In the genomic region with DNA sequence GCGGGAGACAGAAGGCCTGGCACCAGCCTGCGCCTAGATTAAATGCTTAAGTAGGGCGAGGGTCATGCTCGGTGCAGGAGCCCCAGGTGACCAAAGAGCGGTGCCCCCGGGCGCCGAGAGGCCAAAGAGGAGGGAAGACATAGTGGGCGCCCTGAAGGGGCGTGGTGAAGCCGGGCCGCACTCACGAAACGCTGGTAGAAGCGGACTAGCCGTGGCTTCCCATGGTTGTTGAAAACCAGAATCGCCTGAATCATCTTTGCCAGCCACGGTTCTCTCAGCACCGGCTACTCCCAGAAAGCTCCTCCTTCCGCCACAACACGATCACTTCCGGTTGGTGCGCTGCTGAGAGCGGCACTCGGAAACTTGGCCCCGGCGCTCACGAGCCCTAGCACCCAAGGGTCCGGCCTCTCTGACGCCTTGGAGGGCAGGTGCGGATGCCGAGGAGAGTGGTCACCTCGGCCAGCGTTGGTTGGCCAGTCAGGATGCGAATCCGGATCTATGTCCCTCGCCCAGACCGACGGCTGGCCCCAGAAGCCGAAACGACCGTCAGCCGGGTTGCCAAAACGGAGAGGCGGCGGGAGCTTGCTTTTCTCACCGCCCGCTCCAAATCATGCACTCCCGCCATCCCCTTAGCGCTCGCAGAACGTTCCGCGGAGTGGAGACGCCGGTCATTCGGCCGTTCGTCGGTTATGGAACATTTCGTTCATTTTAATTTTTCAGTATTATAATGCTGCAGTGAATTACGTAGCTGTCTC, we compare ENCODE assay signal across 8 cellular contexts. TPM values are rescaled to one million over a fixed set of nuclear protein-coding genes. Genes with fewer than 3 reads are reported as not detected.
DNase-seq lines count a peak whose midpoint lies in the region; ATAC-seq and TF ChIP-seq lines count a peak whose summit lies in the region.

A gene (minus strand): TSS at position 299 of the 755 bp plus-strand sequence. CDS start 45 bp downstream, at position 254.

- peak within 1 kb of the TSS; percentile 97 for H3K27ac ChIP-seq in HUES48 (ENCODE audit: low read depth, low read length)
- peak within 1 kb of the TSS; percentile 72 for H3K27ac ChIP-seq in OCI-LY7 (ENCODE audit: low read depth, low read length, poor library complexity, severe bottlenecking)
- peak within 1 kb of the TSS; percentile 85 for H3K27ac ChIP-seq in epithelial cell of prostate

- H3K36me3 Mint-ChIP-seq in Calu3 (ENCODE audit: insufficient read depth, unreplicated experiment), result peaks cover 24% of the 10 kb centered on the region

- peak; percentile 85 for ATAC-seq in GM21390 (IDR thresholded peaks at IDR 0.05; ENCODE audit: unreplicated experiment)

- H4K20me1 ChIP-seq in OCI-LY7 (ENCODE audit: insufficient read depth, low read length), result no peaks in the 10 kb centered on the region

- H3K27me3 Mint-ChIP-seq in Calu3 (ENCODE audit: unreplicated experiment), result no peaks in the 10 kb centered on the region

- no peaks in the 10 kb centered on the region for H3K9me3 Mint-ChIP-seq in Calu3 (ENCODE audit: low read depth, unreplicated experiment)

- no peaks in the 10 kb centered on the region for H3K9me3 ChIP-seq in HUES48 (ENCODE audit: control insufficient read depth, insufficient read depth, low read length)
- no peaks in the 10 kb centered on the region for H3K9me3 ChIP-seq in OCI-LY7 (ENCODE audit: low read length)

- H3K79me2 ChIP-seq in OCI-LY7 (ENCODE audit: insufficient read depth, low read depth, low read length), result peaks cover 34% of the 10 kb centered on the region; the same call in 1 of the 2 replicates

- H3K27me3 ChIP-seq in HUES48 (ENCODE audit: control insufficient read depth, insufficient read depth, low read length), result no peaks in the 10 kb centered on the region

- intact Hi-C loops in Calu3 (cut with micrococcal nuclease; ENCODE audit: unreplicated experiment), result loop anchor here (1.0 kb wide), 1 partner anchor 177 kb away; no protein-coding TSS in a partner anchor
- intact Hi-C loops in OCI-LY7 (cut with micrococcal nuclease; ENCODE audit: unreplicated experiment), result no loop called here

- peak within 1 kb of the TSS; percentile 98 for H3K27ac Mint-ChIP-seq in Calu3 (ENCODE audit: unreplicated experiment)

- peak within 1 kb of the TSS; percentile 82 for H2AFZ ChIP-seq in OCI-LY7 (ENCODE audit: low read length)

- H3K4me3 Mint-ChIP-seq in Calu3 (ENCODE audit: low read depth, unreplicated experiment), result peak within 1 kb of the TSS; percentile 99

- CTCF ChIA-PET in Calu3 (lab: Charles Lee), result interaction anchor here (0.6 to 1.3 kb wide), 10 partner anchors 19 to 541 kb away, joined by 3 to 7 read pairs (median 5); a partner anchor contains a TSS
- CTCF ChIA-PET in OCI-LY7 (lab: Charles Lee; ENCODE audit: unreplicated experiment), result interaction anchor here (0.7 kb wide), 1 partner anchor 194 kb away, joined by 4 read pairs; no protein-coding TSS in a partner anchor

- DNase-seq in Calu3, result peak; percentile 96
- peak; percentile 94 for DNase-seq in OCI-LY7 (ENCODE audit: low spot score)
- peak; percentile 90 for DNase-seq in activated T-cell treated with anti-CD3 and anti-CD28 coated beads for 24 hours (ENCODE audit: low read depth)
- DNase-seq in epithelial cell of prostate (ENCODE audit: low read depth, low spot score), result peak; percentile 81
- DNase-seq in mucosa of gallbladder (ENCODE audit: low spot score), result peak; percentile 91
- peak; percentile 74 to 81 for DNase-seq in stimulated activated CD8-positive, alpha-beta memory T cell treated with anti-CD3 and anti-CD28 coated beads, Interleukin-4, amount 100 ng/mL, for 4 hours (ENCODE audit: low read depth in 2 of 2, low spot score in 1 of 2)

- no peaks in the 10 kb centered on the region for H3K9me2 ChIP-seq in OCI-LY7 (ENCODE audit: insufficient read depth, low read length)

- H3K4me1 ChIP-seq in HUES48 (ENCODE audit: control insufficient read depth, insufficient read depth, low read length) (peaks cover 4% of the 10 kb centered on the region; the same call in 1 of the 2 replicates), OCI-LY7 (ENCODE audit: insufficient read depth, low read length, poor library complexity, severe bottlenecking) (peaks cover 28% of the 10 kb centered on the region)

- BruUV-seq in Calu3 (replicated peaks; lab: Mats Ljungman, UMichigan), result no TSS peak
- BruUV-seq in OCI-LY7 (replicated peaks; lab: Mats Ljungman, UMichigan), result TSS peak; percentile 95

- H3K36me3 ChIP-seq in HUES48 (ENCODE audit: control insufficient read depth, insufficient read depth, low read length), result peaks cover 3% of the 10 kb centered on the region
- H3K36me3 ChIP-seq in OCI-LY7 (ENCODE audit: insufficient read depth, low read length), result peaks cover 7% of the 10 kb centered on the region

- H3K4me1 Mint-ChIP-seq in Calu3 (ENCODE audit: low read depth, unreplicated experiment), result peaks cover 8% of the 10 kb centered on the region

- H3K9ac ChIP-seq in HUES48 (ENCODE audit: low read depth, low read length), result peak within 1 kb of the TSS; percentile 84

- H3K4me3 ChIP-seq in HUES48 (ENCODE audit: low read depth, low read length), result peak within 1 kb of the TSS; percentile 82
- H3K4me3 ChIP-seq in OCI-LY7 (ENCODE audit: low read depth, low read length, poor library complexity, severe bottlenecking), result peak within 1 kb of the TSS; percentile 88

- peak within 1 kb of the TSS; percentile 76 for H3K4me2 ChIP-seq in OCI-LY7 (ENCODE audit: low read length)

- POLR2A ChIA-PET in OCI-LY7 (lab: Charles Lee), result interaction anchor here (0.6 to 1.2 kb wide), 5 partner anchors 19 to 270 kb away, joined by 3 to 4 read pairs (median 3); no protein-coding TSS in a partner anchor

- TF ChIP-seq CTCF in Calu3 (IDR thresholded peaks at IDR 0.05; ENCODE audit: unreplicated experiment) (no peak), OCI-LY7 (conservative IDR thresholded peaks at IDR 0.05; ENCODE audit: low read length) (no peak)

RNA-seq across cellular contexts. Expression of the gene that starts here (rescaled TPM):
- total RNA-seq in Calu3 (2022) (46.2 and 51.9 TPM in 2 replicates), OCI-LY7 (2022) (30.4 and 37.4 TPM in 2 replicates), mucosa of gallbladder (24.9 TPM)
- total RNA-seq in OCI-LY7 (2014; rRNA removed; shearing (Covaris generic)), result 20.8 and 28.5 TPM in 2 replicates

Comparison
In these comparisons a context has a peak if more than half of its experiments do, and no peak if none do; other contexts are left out.
1. Peak in every context shown above with its lines: DNase-seq, ATAC-seq, H3K4me3 ChIP-seq and H3K27ac ChIP-seq.